Comparison of ENCODE assay signal across 23 cellular contexts in the genomic region with DNA sequence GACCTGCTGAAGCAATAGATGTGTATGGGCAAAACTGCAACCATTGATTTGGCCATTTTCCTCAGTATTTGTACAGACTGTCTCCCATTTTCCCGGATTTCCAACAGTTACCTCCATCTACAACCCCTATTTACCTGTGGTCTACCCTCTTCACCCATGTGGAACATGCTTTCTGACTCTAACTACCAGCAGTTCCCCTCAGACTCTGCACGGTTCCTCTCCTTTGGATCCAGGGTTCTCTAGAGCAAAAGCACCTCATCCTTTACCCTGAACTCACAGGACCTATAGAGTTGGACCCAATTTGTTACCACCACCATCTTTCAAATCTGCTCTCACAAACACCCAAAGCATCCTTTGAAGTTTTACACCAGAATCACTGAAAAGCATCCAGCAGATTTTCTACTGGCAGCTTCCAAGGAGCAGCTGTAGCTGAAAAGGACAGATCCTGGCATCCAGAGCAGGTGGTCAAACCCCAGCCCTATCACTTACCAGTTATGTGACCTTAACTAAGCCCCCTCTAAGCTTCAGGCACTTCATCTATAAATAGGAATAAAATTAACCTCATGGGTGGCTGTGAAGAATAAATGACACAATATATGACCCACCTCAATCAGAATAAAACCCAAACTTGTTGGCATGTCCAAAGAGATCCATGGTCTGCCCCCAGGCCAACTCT. TPM values are rescaled to one million over a fixed set of nuclear protein-coding genes. Genes with fewer than 3 reads are reported as not detected.
DNase-seq lines count a peak whose midpoint lies in the region; ATAC-seq, FAIRE-seq and TF ChIP-seq lines count a peak whose summit lies in the region.
"Had no signal": no experiment of that assay in that cellular context is flagged by ENCODE, and none has a peak within 500 bp of the region (broad histone marks: within the 10 kb centered on the region; RNA-seq: fewer than 3 reads in every experiment).

No MANE protein-coding gene starts in this region.

- H3K4me3 Mint-ChIP-seq in activated naive CD4-positive, alpha-beta T cell treated with anti-CD3 and anti-CD28 coated beads for 36 hours = peak overlapping the region; percentile 75
- peak overlapping the region; percentile 19 for H3K4me3 Mint-ChIP-seq in T-helper 17 cell
- no peak overlapping the region for H3K4me3 Mint-ChIP-seq in stimulated activated memory B cell treated with anti-CD40 and anti-IgM and Interleukin-4, amounts not matched to agents 10 μg/mL and 1 μg/mL and 100 μg/mL, for 72 hours
- H3K4me3 Mint-ChIP-seq: H9, nephron had no signal

- H3K9me3 ChIP-seq in T-helper 17 cell (ENCODE audit: control insufficient read depth, low read length, poor library complexity, severe bottlenecking) (peaks cover 4% of the 10 kb centered on the region), aorta (ENCODE audit: control insufficient read depth, low read length) (no peaks in the 10 kb centered on the region), suprapubic skin (peaks cover 8% of the 10 kb centered on the region)
- H3K9me3 ChIP-seq: body of pancreas had no signal

- H3K9me3 Mint-ChIP-seq in activated naive CD4-positive, alpha-beta T cell treated with anti-CD3 and anti-CD28 coated beads for 36 hours = peaks cover 3% of the 10 kb centered on the region
- no peaks in the 10 kb centered on the region for H3K9me3 Mint-ChIP-seq in stimulated activated memory B cell treated with anti-CD40 and anti-IgM and Interleukin-4, amounts not matched to agents 10 μg/mL and 1 μg/mL and 100 μg/mL, for 72 hours

- 92% methylated on average over 2 of the region's 2 CpGs for WGBS in aorta, 2 donors
- 85% methylated on average over 2 of the region's 2 CpGs for WGBS in suprapubic skin

- no peaks in the 10 kb centered on the region for H3K27me3 Mint-ChIP-seq in activated naive CD4-positive, alpha-beta T cell treated with anti-CD3 and anti-CD28 coated beads for 36 hours (ENCODE audit: low read depth)
- H3K27me3 Mint-ChIP-seq in T-helper 17 cell = no peaks in the 10 kb centered on the region
- no peaks in the 10 kb centered on the region for H3K27me3 Mint-ChIP-seq in stimulated activated memory B cell treated with anti-CD40 and anti-IgM and Interleukin-4, amounts not matched to agents 10 μg/mL and 1 μg/mL and 100 μg/mL, for 72 hours

- H3K27ac ChIP-seq in aorta (ENCODE audit: low read depth in 1 of 2, low read length in 2 of 2) (no peak overlapping the region), suprapubic skin (no peak overlapping the region)
- H3K27ac ChIP-seq: body of pancreas, parathyroid adenoma, right lobe of liver, transverse colon had no signal

- FAIRE-seq in bronchial epithelial cell (lab: Jason Lieb, UNC) = peak; percentile 40
- FAIRE-seq: K562 had no signal

- no peak for TF ChIP-seq EP300 in suprapubic skin (IDR thresholded peaks at IDR 0.05)

- no peak for DNase-seq in activated naive CD4-positive, alpha-beta T cell treated with anti-CD3 and anti-CD28 coated beads for 36 hours
- DNase-seq in activated naive CD4-positive, alpha-beta T cell (lab: John Stamatoyannopoulos, UW) = no peak
- DNase-seq in T-helper 17 cell = no peak
- no peak for DNase-seq in bronchial epithelial cell (ENCODE audit: low read depth)
- DNase-seq in aorta = no peak
- no peak for DNase-seq in suprapubic skin (ENCODE audit: low spot score in 2 of 2)
- DNase-seq: activated gamma-delta T cell treated with Interleukin-2 at 50 U/mL for 16 hours, body of pancreas, DND-41, H9, kidney glomerular epithelial cell, mammary epithelial cell, MM.1S, NCI-H146, NCI-H2171 treated with DMSO at 0.1 percent for 48 hours, NCI-H526, right lobe of liver, transverse colon had no signal

- H3K4me1 ChIP-seq in aorta (ENCODE audit: control insufficient read depth in 1 of 2, insufficient read depth in 2 of 2, low read length in 2 of 2) (no peaks in the 10 kb centered on the region), suprapubic skin (peaks cover 5% of the 10 kb centered on the region)
- H3K4me1 ChIP-seq: parathyroid adenoma, right lobe of liver had no signal

- TF ChIP-seq CTCF in bronchial epithelial cell (IDR thresholded peaks at IDR 0.05; ENCODE audit: insufficient read depth, low read length, severe bottlenecking) = no peak
- no peak for TF ChIP-seq CTCF in suprapubic skin (IDR thresholded peaks at IDR 0.05)

- H3K36me3 Mint-ChIP-seq in activated naive CD4-positive, alpha-beta T cell treated with anti-CD3 and anti-CD28 coated beads for 36 hours (ENCODE audit: low read depth) = peaks cover 90% of the 10 kb centered on the region
- peaks cover 31% of the 10 kb centered on the region for H3K36me3 Mint-ChIP-seq in T-helper 17 cell (ENCODE audit: low read depth)
- H3K36me3 Mint-ChIP-seq in stimulated activated memory B cell treated with anti-CD40 and anti-IgM and Interleukin-4, amounts not matched to agents 10 μg/mL and 1 μg/mL and 100 μg/mL, for 72 hours = peaks cover 88% of the 10 kb centered on the region

- H3K27ac Mint-ChIP-seq in activated naive CD4-positive, alpha-beta T cell treated with anti-CD3 and anti-CD28 coated beads for 36 hours = peak overlapping the region; percentile 100
- H3K27ac Mint-ChIP-seq in T-helper 17 cell = peak overlapping the region; percentile 100
- H3K27ac Mint-ChIP-seq in stimulated activated memory B cell treated with anti-CD40 and anti-IgM and Interleukin-4, amounts not matched to agents 10 μg/mL and 1 μg/mL and 100 μg/mL, for 72 hours = peak overlapping the region; percentile 26
- H3K27ac Mint-ChIP-seq: H9, nephron had no signal

- CTCF ChIA-PET in activated naive CD4-positive, alpha-beta T cell treated with anti-CD3 and anti-CD28 coated beads for 36 hours (lab: Charles Lee) = interaction anchor here (2.5 kb wide), 1 partner anchor 101 kb away, joined by 14 read pairs; no protein-coding TSS in a partner anchor

- H3K4me1 Mint-ChIP-seq in activated naive CD4-positive, alpha-beta T cell treated with anti-CD3 and anti-CD28 coated beads for 36 hours (ENCODE audit: low read depth) = peaks cover 87% of the 10 kb centered on the region
- H3K4me1 Mint-ChIP-seq in T-helper 17 cell = peaks cover 45% of the 10 kb centered on the region
- peaks cover 34% of the 10 kb centered on the region for H3K4me1 Mint-ChIP-seq in stimulated activated memory B cell treated with anti-CD40 and anti-IgM and Interleukin-4, amounts not matched to agents 10 μg/mL and 1 μg/mL and 100 μg/mL, for 72 hours

- H3K4me3 ChIP-seq in bronchial epithelial cell (ENCODE audit: low read depth, low read length) = no peak overlapping the region
- no peak overlapping the region for H3K4me3 ChIP-seq in aorta (ENCODE audit: low read length in 2 of 2)
- no peak overlapping the region for H3K4me3 ChIP-seq in suprapubic skin
- H3K4me3 ChIP-seq: body of pancreas, K562, right lobe of liver, transverse colon had no signal

- ATAC-seq in T-helper 17 cell (no peak), GM21360 (IDR thresholded peaks at IDR 0.05; ENCODE audit: unreplicated experiment) (no peak), aorta (ENCODE audit: low FRiP score) (no peak)
- no peak for ATAC-seq in stimulated activated memory B cell treated with anti-CD40 and anti-IgM and Interleukin-4, amounts not matched to agents 10 μg/mL and 1 μg/mL and 100 μg/mL, for 72 hours
- ATAC-seq: body of pancreas, K562, right lobe of liver had no signal

- H3K27me3 ChIP-seq in bronchial epithelial cell (ENCODE audit: control insufficient read depth, insufficient read depth, low read length) (no peaks in the 10 kb centered on the region), aorta (ENCODE audit: control insufficient read depth in 1 of 2, insufficient read depth in 2 of 2, low read length in 1 of 2) (no peaks in the 10 kb centered on the region), suprapubic skin (no peaks in the 10 kb centered on the region)
- H3K27me3 ChIP-seq: body of pancreas, right lobe of liver, transverse colon had no signal

- H3K36me3 ChIP-seq in bronchial epithelial cell (ENCODE audit: control insufficient read depth, insufficient read depth, low read length) (no peaks in the 10 kb centered on the region), aorta (ENCODE audit: control insufficient read depth in 1 of 2, insufficient read depth in 2 of 2, low read length in 1 of 2) (no peaks in the 10 kb centered on the region), suprapubic skin (no peaks in the 10 kb centered on the region)
- H3K36me3 ChIP-seq: right lobe of liver had no signal

- intact Hi-C loops in activated naive CD4-positive, alpha-beta T cell treated with anti-CD3 and anti-CD28 coated beads for 36 hours (cut with micrococcal nuclease) = no loop called here
- intact Hi-C loops in aorta (cut with DNase I) = no loop called here

- TF ChIP-seq POLR2A in suprapubic skin (IDR thresholded peaks at IDR 0.05) = no peak

RNA-seq across cellular contexts. Expression of gene CYTIP, which starts 15.3 kb away (rescaled TPM):
- 100 to 1,000 TPM; 599 to 610 TPM for total RNA-seq in activated naive CD4-positive, alpha-beta T cell treated with anti-CD3 and anti-CD28 coated beads for 36 hours
- total RNA-seq in T-helper 17 cell (100 to 1,000 TPM; 286 to 294 TPM), bronchial epithelial cell (not detected in 2 replicates), aorta (10 to 100 TPM in 1 of 2 donors, 1 to 10 TPM in 1; 10.0 to 21.1 TPM), suprapubic skin (1 to 10 TPM; 2.1 to 9.6 (median 6.1) TPM)
- polyA plus RNA-seq in aorta = 1 to 10 TPM in 1 of 2 donors, under 1 TPM in 1; 1.00 to 5.0 TPM
- total RNA-seq: mammary epithelial cell had no signal
- polyA plus RNA-seq: mammary epithelial cell had no signal

Comparison
In these comparisons a context has a peak if more than half of its experiments do, and no peak if none do; other contexts are left out.
1. H3K27ac Mint-ChIP-seq: peak in every context shown above with its lines; median percentile 100 in activated naive CD4-positive, alpha-beta T cell treated with anti-CD3 and anti-CD28 coated beads for 36 hours; 100 in T-helper 17 cell; 26 in stimulated activated memory B cell treated with anti-CD40 and anti-IgM and Interleukin-4, amounts not matched to agents 10 μg/mL and 1 μg/mL and 100 μg/mL, for 72 hours.
2. RNA of gene CYTIP, which starts 15.3 kb away (total RNA-seq): 599 to 610 TPM in activated naive CD4-positive, alpha-beta T cell treated with anti-CD3 and anti-CD28 coated beads for 36 hours and 286 to 294 TPM in T-helper 17 cell; 10.0 to 21.1 TPM in aorta, 2.1 to 9.6 TPM in suprapubic skin and not detected in bronchial epithelial cell; every median in the first group is over 10 times any median in the second.